In genomic region chr19:54152267-54152666, GRCh38 we compare ENCODE assay signal across 30 cellular contexts. TPM values are rescaled to one million over a fixed set of nuclear protein-coding genes. Genes with fewer than 3 reads are reported as not detected.
"Had no signal": no experiment of that assay in that cellular context is flagged by ENCODE, and none has a peak within 500 bp of the region (broad histone marks: within the 10 kb centered on the region; RNA-seq: fewer than 3 reads in every experiment).

No MANE protein-coding gene starts in this region.

- H3K27ac Mint-ChIP-seq: activated CD4-positive, alpha-beta memory T cell treated with anti-CD3 and anti-CD28 coated beads for 36 hours; activated CD4-positive, alpha-beta T cell treated with anti-CD3 and anti-CD28 coated beads for 36 hours; activated CD4-positive, alpha-beta T cell treated with anti-CD3 and anti-CD28 coated beads, Interleukin-2, amount 10 ng/mL, durations not matched to agents 24 days and 14 days; activated CD8-positive, alpha-beta memory T cell treated with anti-CD3 and anti-CD28 coated beads, Interleukin-2, amount 10 ng/mL, durations not matched to agents 7 days and 5 days; activated CD8-positive, alpha-beta T cell treated with anti-CD3 and anti-CD28 coated beads, Interleukin-2, amount 10 ng/mL, durations not matched to agents 7 days and 5 days; activated naive CD4-positive, alpha-beta T cell treated with anti-CD3 and anti-CD28 coated beads for 36 hours; activated naive CD4-positive, alpha-beta T cell treated with anti-CD3 and anti-CD28 coated beads, Interleukin-2, amount 50 U/mL, for 24 hours; activated naive CD8-positive, alpha-beta T cell treated with anti-CD3 and anti-CD28 coated beads, Interleukin-2, amount 10 ng/mL, durations not matched to agents 7 days and 5 days; activated T-helper 1 cell treated with anti-CD3 and anti-CD28 coated beads, Interleukin-12 subunit alpha, Interleukin-12 subunit beta, Interleukin-2, Interleukin-4 antibody, amounts not matched to agents 30 ng/mL and 10 ng/mL and 1 ng/mL, durations not matched to agents 14 hours and 24 hours and 36 hours; activated T-helper 2 cell treated with anti-CD3 and anti-CD28 coated beads, Interferon-gamma antibody, Interleukin-2, Interleukin-4, amounts not matched to agents 10 μg/mL and 5 μg/mL and 100 μg/mL, durations not matched to agents 14 hours and 24 hours and 36 hours; dendritic cell treated with granulocyte-macrophage colony-stimulating factor and Interleukin-4, amounts not matched to agents 40 ng/mL and 50 ng/mL, for 4 days; endodermal cell had no signal

- H3K9me3 Mint-ChIP-seq: activated CD4-positive, alpha-beta memory T cell treated with anti-CD3 and anti-CD28 coated beads for 36 hours; activated CD4-positive, alpha-beta T cell treated with anti-CD3 and anti-CD28 coated beads, Interleukin-2, amount 10 ng/mL, durations not matched to agents 24 days and 14 days; activated naive CD4-positive, alpha-beta T cell treated with anti-CD3 and anti-CD28 coated beads for 36 hours; activated naive CD4-positive, alpha-beta T cell treated with anti-CD3 and anti-CD28 coated beads, Interleukin-2, amount 50 U/mL, for 24 hours; activated naive CD8-positive, alpha-beta T cell treated with anti-CD3 and anti-CD28 coated beads, Interleukin-2, amount 10 ng/mL, durations not matched to agents 7 days and 5 days; activated T-helper 1 cell treated with anti-CD3 and anti-CD28 coated beads, Interleukin-12 subunit alpha, Interleukin-12 subunit beta, Interleukin-2, Interleukin-4 antibody, amounts not matched to agents 30 ng/mL and 10 ng/mL and 1 ng/mL, durations not matched to agents 14 hours and 24 hours and 36 hours; activated T-helper 2 cell treated with anti-CD3 and anti-CD28 coated beads, Interferon-gamma antibody, Interleukin-2, Interleukin-4, amounts not matched to agents 10 μg/mL and 5 μg/mL and 100 μg/mL, durations not matched to agents 14 hours and 24 hours and 36 hours; central memory CD8-positive, alpha-beta T cell; dendritic cell treated with granulocyte-macrophage colony-stimulating factor and Interleukin-4, amounts not matched to agents 40 ng/mL and 50 ng/mL, for 4 days; endodermal cell had no signal

- FAIRE-seq: astrocyte, frontal cortex had no signal

- ATAC-seq: activated CD4-positive, alpha-beta T cell treated with anti-CD3 and anti-CD28 coated beads for 36 hours; activated CD8-positive, alpha-beta memory T cell treated with anti-CD3 and anti-CD28 coated beads, Interleukin-2, amount 10 ng/mL, durations not matched to agents 7 days and 5 days; activated CD8-positive, alpha-beta T cell treated with anti-CD3 and anti-CD28 coated beads, Interleukin-2, amount 10 ng/mL, durations not matched to agents 7 days and 5 days; esophagus mucosa had no signal

- H3K4me3 Mint-ChIP-seq: activated CD4-positive, alpha-beta memory T cell treated with anti-CD3 and anti-CD28 coated beads for 36 hours; activated CD4-positive, alpha-beta T cell treated with anti-CD3 and anti-CD28 coated beads for 36 hours; activated CD4-positive, alpha-beta T cell treated with anti-CD3 and anti-CD28 coated beads, Interleukin-2, amount 10 ng/mL, durations not matched to agents 24 days and 14 days; activated CD8-positive, alpha-beta memory T cell treated with anti-CD3 and anti-CD28 coated beads, Interleukin-2, amount 10 ng/mL, durations not matched to agents 7 days and 5 days; activated CD8-positive, alpha-beta T cell treated with anti-CD3 and anti-CD28 coated beads, Interleukin-2, amount 10 ng/mL, durations not matched to agents 7 days and 5 days; activated naive CD4-positive, alpha-beta T cell treated with anti-CD3 and anti-CD28 coated beads for 36 hours; activated naive CD4-positive, alpha-beta T cell treated with anti-CD3 and anti-CD28 coated beads, Interleukin-2, amount 50 U/mL, for 24 hours; activated naive CD8-positive, alpha-beta T cell treated with anti-CD3 and anti-CD28 coated beads, Interleukin-2, amount 10 ng/mL, durations not matched to agents 7 days and 5 days; activated T-helper 1 cell treated with anti-CD3 and anti-CD28 coated beads, Interleukin-12 subunit alpha, Interleukin-12 subunit beta, Interleukin-2, Interleukin-4 antibody, amounts not matched to agents 30 ng/mL and 10 ng/mL and 1 ng/mL, durations not matched to agents 14 hours and 24 hours and 36 hours; central memory CD8-positive, alpha-beta T cell; dendritic cell treated with granulocyte-macrophage colony-stimulating factor and Interleukin-4, amounts not matched to agents 40 ng/mL and 50 ng/mL, for 4 days; endodermal cell had no signal

- H3K27me3 ChIP-seq: brain microvascular endothelial cell, dorsolateral prefrontal cortex had no signal

- H3K27ac ChIP-seq: brain microvascular endothelial cell had no signal

- H3K4me3 ChIP-seq: coronary artery, dorsolateral prefrontal cortex had no signal

- DNase-seq: activated CD4-positive, alpha-beta memory T cell treated with anti-CD3 and anti-CD28 coated beads for 36 hours; activated CD4-positive, alpha-beta T cell treated with anti-CD3 and anti-CD28 coated beads for 36 hours; activated CD4-positive, alpha-beta T cell treated with anti-CD3 and anti-CD28 coated beads, Interleukin-2, amount 10 ng/mL, durations not matched to agents 24 days and 14 days; activated CD4-positive, CD25-positive, alpha-beta regulatory T cell; activated CD4-positive, CD25-positive, alpha-beta regulatory T cell treated with anti-CD3 and anti-CD28 coated beads, Interleukin-2, amount 50 U/mL, for 72 hours; activated CD8-positive, alpha-beta memory T cell treated with anti-CD3 and anti-CD28 coated beads, Interleukin-2, amount 10 ng/mL, durations not matched to agents 7 days and 5 days; activated CD8-positive, alpha-beta memory T cell treated with anti-CD3 and anti-CD28 coated beads, Interleukin-2, amount 50 U/mL, for 4 hours; activated CD8-positive, alpha-beta T cell treated with anti-CD3 and anti-CD28 coated beads, Interleukin-2, amount 10 ng/mL, durations not matched to agents 7 days and 5 days; activated effector memory CD4-positive, alpha-beta T cell treated with anti-CD3 and anti-CD28 coated beads, Interleukin-2, amount 50 U/mL, for 16 hours; activated naive CD4-positive, alpha-beta T cell treated with anti-CD3 and anti-CD28 coated beads for 36 hours; activated naive CD8-positive, alpha-beta T cell treated with anti-CD3 and anti-CD28 coated beads, Interleukin-2, amount 10 ng/mL, durations not matched to agents 7 days and 5 days; activated T-cell treated with anti-CD3 and anti-CD28 coated beads, Interleukin-2, amount 50 U/mL, for 1 hour; activated T-cell treated with anti-CD3 and anti-CD28 coated beads, Interleukin-2, amount 50 U/mL, for 48 hours; amniotic stem cell; brain microvascular endothelial cell; dorsolateral prefrontal cortex; effector memory CD4-positive, alpha-beta T cell; endodermal cell; foreskin fibroblast; T-helper 2 cell had no signal

- H3K27me3 Mint-ChIP-seq: activated CD4-positive, alpha-beta memory T cell treated with anti-CD3 and anti-CD28 coated beads for 36 hours; activated CD4-positive, alpha-beta T cell treated with anti-CD3 and anti-CD28 coated beads for 36 hours; activated CD4-positive, alpha-beta T cell treated with anti-CD3 and anti-CD28 coated beads, Interleukin-2, amount 10 ng/mL, durations not matched to agents 24 days and 14 days; activated CD8-positive, alpha-beta memory T cell treated with anti-CD3 and anti-CD28 coated beads, Interleukin-2, amount 10 ng/mL, durations not matched to agents 7 days and 5 days; activated naive CD4-positive, alpha-beta T cell treated with anti-CD3 and anti-CD28 coated beads, Interleukin-2, amount 50 U/mL, for 24 hours; activated naive CD8-positive, alpha-beta T cell treated with anti-CD3 and anti-CD28 coated beads, Interleukin-2, amount 10 ng/mL, durations not matched to agents 7 days and 5 days; central memory CD8-positive, alpha-beta T cell; dendritic cell treated with granulocyte-macrophage colony-stimulating factor and Interleukin-4, amounts not matched to agents 40 ng/mL and 50 ng/mL, for 4 days had no signal

- H3K4me1 Mint-ChIP-seq: endodermal cell had no signal

RNA-seq across cellular contexts. Expression of gene TMC4, which starts 20.7 kb away (rescaled TPM):
- total RNA-seq: activated CD8-positive, alpha-beta memory T cell treated with anti-CD3 and anti-CD28 coated beads for 36 hours; frontal cortex had no signal
